In the genomic region with DNA sequence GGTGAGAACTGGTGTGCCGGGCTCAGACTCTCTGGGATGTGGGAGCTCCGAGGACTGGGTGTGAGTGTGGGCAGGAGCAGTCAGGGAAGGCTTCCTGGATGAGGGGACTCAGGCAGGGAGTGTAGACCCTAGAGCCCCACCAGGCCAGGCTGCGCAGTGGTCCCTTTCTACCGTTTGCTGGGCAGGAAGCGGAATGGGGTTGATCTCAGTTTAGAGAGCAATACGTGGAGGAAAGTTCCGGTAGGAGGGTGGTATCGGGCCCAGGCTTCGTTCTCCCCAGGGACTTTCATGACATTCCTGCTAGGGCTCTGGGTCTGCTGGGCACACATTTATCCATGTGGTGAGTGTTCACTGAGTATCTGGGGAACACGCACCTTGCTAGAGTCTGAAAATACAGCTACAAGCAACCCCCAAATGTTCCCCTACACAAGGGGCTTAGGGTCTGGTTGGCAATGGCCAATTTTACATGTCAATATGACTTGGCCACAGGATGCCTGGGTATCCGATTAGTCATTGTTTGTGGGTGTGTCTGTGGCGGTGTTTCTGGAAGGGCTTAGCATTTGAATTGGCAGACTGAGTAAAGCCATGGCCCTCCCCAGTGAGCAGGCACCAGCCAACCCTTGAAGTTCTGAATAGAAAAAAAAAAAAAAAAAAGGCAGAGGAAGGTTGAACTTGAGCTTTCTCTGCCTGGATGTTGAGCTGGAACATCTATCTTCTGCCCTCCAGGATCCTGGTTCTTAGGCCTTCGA, we compare ENCODE assay signal across 8 cellular contexts. TPM values are rescaled to one million over a fixed set of nuclear protein-coding genes. Genes with fewer than 3 reads are reported as not detected.
A peak's percentile ranks its signal among the peaks of the same experiment; 100 is the strongest.
DNase-seq lines count a peak whose midpoint lies in the region; ATAC-seq lines count a peak whose summit lies in the region.
"Had no signal": no experiment of that assay in that cellular context is flagged by ENCODE, and none has a peak within 500 bp of the region (broad histone marks: within the 10 kb centered on the region; RNA-seq: fewer than 3 reads in every experiment).

No MANE protein-coding gene starts in this region.

- no peak overlapping the region for H3K27ac ChIP-seq in neuronal stem cell (replicated peaks; ENCODE audit: low read length)

- H2BK5ac ChIP-seq in neuronal stem cell (ENCODE audit: low read length), result no peak overlapping the region

- in situ Hi-C loops in G401 (cut with HindIII; ENCODE audit: low sequenced_read_pairs), result no loop called here

- H3K18ac ChIP-seq in neuronal stem cell (ENCODE audit: low read length), result no peak overlapping the region

- H3K79me1 ChIP-seq in neuronal stem cell (ENCODE audit: low read depth, low read length), result no peaks in the 10 kb centered on the region

- H3K9ac ChIP-seq in neuronal stem cell (ENCODE audit: low read depth, low read length, poor library complexity), result no peak overlapping the region

- no peak overlapping the region for H3K23ac ChIP-seq in neuronal stem cell (ENCODE audit: low read depth, low read length, poor library complexity)

- H3K9me3 Mint-ChIP-seq in activated naive CD4-positive, alpha-beta T cell treated with anti-CD3 and anti-CD28 coated beads, Interleukin-2, amount 50 U/mL, for 72 hours, result no peaks in the 10 kb centered on the region

- H3K14ac ChIP-seq in neuronal stem cell (ENCODE audit: low read length), result no peak overlapping the region

- H3K36me3 ChIP-seq in neuronal stem cell (replicated peaks in 1 of 2; ENCODE audit: control insufficient read depth in 2 of 2, insufficient read depth in 2 of 2, low read length in 2 of 2), result no peaks in the 10 kb centered on the region

- peak overlapping the region; percentile 38 for H2AK5ac ChIP-seq in neuronal stem cell (ENCODE audit: low read depth, low read length)

- peak; percentile 49 for DNase-seq in G401 (ENCODE audit: low spot score)
- peak; percentile 69 for DNase-seq in MV-4-11 (lab: John Stamatoyannopoulos, UW)
- DNase-seq in dermis blood vessel endothelial cell, result peak; percentile 56
- DNase-seq in neuronal stem cell (ENCODE audit: low spot score), result no peak
- no peak for DNase-seq in activated naive CD4-positive, alpha-beta T cell treated with anti-CD3 and anti-CD28 coated beads, Interleukin-2, amount 50 U/mL, for 72 hours (ENCODE audit: low spot score in 2 of 2)

- no peaks in the 10 kb centered on the region for H3K36me3 Mint-ChIP-seq in activated naive CD4-positive, alpha-beta T cell treated with anti-CD3 and anti-CD28 coated beads, Interleukin-2, amount 50 U/mL, for 72 hours
- H3K36me3 Mint-ChIP-seq: naive B cell had no signal

- H4K8ac ChIP-seq in neuronal stem cell (ENCODE audit: low read depth, low read length), result no peak overlapping the region

- H3K4me1 ChIP-seq in neuronal stem cell (ENCODE audit: control insufficient read depth in 2 of 2, insufficient read depth in 1 of 2, low read depth in 1 of 2, low read length in 2 of 2), result peaks cover 0 to 26% of the 10 kb centered on the region in 2 donors

- peak overlapping the region; percentile 21 for H2BK120ac ChIP-seq in neuronal stem cell (ENCODE audit: low read depth, low read length)

- no peak for ATAC-seq in activated naive CD4-positive, alpha-beta T cell treated with anti-CD3 and anti-CD28 coated beads, Interleukin-2, amount 50 U/mL, for 72 hours
- no peak for ATAC-seq in HG02938 (IDR thresholded peaks at IDR 0.05; ENCODE audit: unreplicated experiment)
- no peak for ATAC-seq in GM18511 (IDR thresholded peaks at IDR 0.05; ENCODE audit: unreplicated experiment)

- no peak overlapping the region for H3K4ac ChIP-seq in neuronal stem cell (ENCODE audit: low read length)

- H3K4me3 ChIP-seq in neuronal stem cell (ENCODE audit: low read length in 2 of 2), result no peak overlapping the region

- H4K91ac ChIP-seq in neuronal stem cell (ENCODE audit: low read depth, low read length, poor library complexity), result no peak overlapping the region

- peak overlapping the region; percentile 82 for H2AFZ ChIP-seq in neuronal stem cell (ENCODE audit: low read length)

- no CpG with 5 or more reads among the region's 13 CpGs for WGBS in neuronal stem cell (ENCODE audit: extremely low coverage in 2 of 2, insufficient read length in 2 of 2, insufficient replicate concordance in 1 of 2), 2 donors

- no peak overlapping the region for H2BK12ac ChIP-seq in neuronal stem cell (ENCODE audit: low read length)

- peaks cover 0 to 2% of the 10 kb centered on the region in 2 donors for H3K9me3 ChIP-seq in neuronal stem cell (replicated peaks in 1 of 2; ENCODE audit: control insufficient read depth in 2 of 2, insufficient read depth in 1 of 2, low read depth in 1 of 2, low read length in 2 of 2)

- peak overlapping the region; percentile 12 for H2BK15ac ChIP-seq in neuronal stem cell (ENCODE audit: low read length)

- peaks cover 0 to 24% (median 15%) of the 10 kb centered on the region in 3 experiments for H3K27me3 ChIP-seq in neuronal stem cell (ENCODE audit: control insufficient read depth in 3 of 3, insufficient read depth in 3 of 3, low read depth in 1 of 3, low read length in 3 of 3)

- no peak overlapping the region for H3K27ac Mint-ChIP-seq in activated naive CD4-positive, alpha-beta T cell treated with anti-CD3 and anti-CD28 coated beads, Interleukin-2, amount 50 U/mL, for 72 hours

- H3K4me2 ChIP-seq in neuronal stem cell (ENCODE audit: insufficient read depth, low read length, poor library complexity, severe bottlenecking), result no peak overlapping the region

RNA-seq across cellular contexts. Expression of a gene that starts 20.8 kb away (rescaled TPM):
- total RNA-seq in G401 (2014; rRNA removed; shearing (Covaris generic)), result not detected in 2 replicates
- 0.09 TPM in 1 of 2 replicates, not detected in the other for total RNA-seq in dermis blood vessel endothelial cell
- 0.39 TPM for polyA plus RNA-seq in neuronal stem cell (2013, experiment 1 of 2)
- 0.08 TPM for polyA plus RNA-seq in neuronal stem cell (2013, experiment 2 of 2)
- not detected for total RNA-seq in activated naive CD4-positive, alpha-beta T cell treated with anti-CD3 and anti-CD28 coated beads, Interleukin-2, amount 50 U/mL, for 72 hours

Comparison
In these comparisons a context has a peak if more than half of its experiments do, and no peak if none do; other contexts are left out.
1. DNase-seq: peak in G401 (single experiment), MV-4-11 (single experiment) and dermis blood vessel endothelial cell (single experiment); none in neuronal stem cell (single experiment) and activated naive CD4-positive, alpha-beta T cell treated with anti-CD3 and anti-CD28 coated beads, Interleukin-2, amount 50 U/mL, for 72 hours (0 of 2).